Comparison of ENCODE assay signal across 12 cellular contexts in genomic region chr2:43737097-43737854, GRCh38. TPM values are rescaled to one million over a fixed set of nuclear protein-coding genes. Genes with fewer than 3 reads are reported as not detected.
A peak's percentile ranks its signal among the peaks of the same experiment; 100 is the strongest.
DNase-seq lines count a peak whose midpoint lies in the region; ATAC-seq and TF ChIP-seq lines count a peak whose summit lies in the region.
"Had no signal": no experiment of that assay in that cellular context is flagged by ENCODE, and none has a peak within 500 bp of the region (broad histone marks: within the 10 kb centered on the region; RNA-seq: fewer than 3 reads in every experiment).

No MANE protein-coding gene starts in this region.

- no peaks in the 10 kb centered on the region for H3K4me1 ChIP-seq in lung (ENCODE audit: control insufficient read depth in 2 of 2, insufficient read depth in 2 of 2, low read length in 2 of 2)

- TF ChIP-seq CTCF in cardiac fibroblast (IDR thresholded peaks at IDR 0.05; ENCODE audit: low read depth, low read length) (no peak), lung (IDR thresholded peaks at IDR 0.05; ENCODE audit: control extremely low read depth, extremely low read depth) (no peak)

- DNase-seq in A172 (ENCODE audit: low spot score) (peak; percentile 90), HS-5 (ENCODE audit: low read depth) (peak; percentile 62), cardiac fibroblast (ENCODE audit: low read depth in 2 of 2) (peak; percentile 89 to 90), lung (ENCODE audit: low spot score) (no peak), SHP77 treated with DMSO at 0.1 percent for 48 hours (lab: John Stamatoyannopoulos, UW) (no peak), nucleus accumbens (lab: John Stamatoyannopoulos, UW) (no peak)
- DNase-seq: AML-193; hippocampal formation; naive thymus-derived CD4-positive, alpha-beta T cell; NCI-H146 had no signal

- H3K36me3 ChIP-seq in lung (ENCODE audit: control insufficient read depth in 2 of 2, insufficient read depth in 2 of 2, low read length in 2 of 2), result no peaks in the 10 kb centered on the region

- H3K4me3 ChIP-seq in cardiac fibroblast (replicated peaks in 1 of 2; ENCODE audit: low read depth in 2 of 2, low read length in 2 of 2) (no peak overlapping the region), lung (no peak overlapping the region)

- H3K9me3 ChIP-seq in lung (ENCODE audit: control insufficient read depth in 2 of 2, insufficient read depth in 1 of 2, low read length in 1 of 2), result no peaks in the 10 kb centered on the region

- no peak overlapping the region for H3K27ac ChIP-seq in lung (ENCODE audit: low read depth in 1 of 2, low read length in 1 of 2)

- no peaks in the 10 kb centered on the region for H3K27me3 ChIP-seq in lung (ENCODE audit: control insufficient read depth, insufficient read depth)

- ATAC-seq in lung (ENCODE audit: insufficient read depth, low FRiP score) (peak; percentile 19), GM21825 (IDR thresholded peaks at IDR 0.05; ENCODE audit: unreplicated experiment) (no peak), GM19397 (IDR thresholded peaks at IDR 0.05; ENCODE audit: unreplicated experiment) (no peak)
- ATAC-seq: naive thymus-derived CD4-positive, alpha-beta T cell had no signal

- 75 to 82% methylated on average over 8 of the region's 8 CpGs for WGBS in lung, 2 donors

RNA-seq across cellular contexts. Expression of gene DYNC2LI1, which starts 36.6 kb away (rescaled TPM):
- 35.4 and 39.4 TPM in 2 replicates for total RNA-seq in A172 (2014; rRNA removed; shearing (Covaris generic))
- total RNA-seq in lung, result 10 to 100 TPM; 21.3 to 99.7 TPM
- 10 to 100 TPM; 15.4 to 28.5 TPM for polyA plus RNA-seq in lung

Comparison
In these comparisons a context has a peak if more than half of its experiments do, and no peak if none do; other contexts are left out.
1. DNase-seq: peak in A172 (single experiment), HS-5 (single experiment) and cardiac fibroblast (2 of 2); none in lung (single experiment), SHP77 treated with DMSO at 0.1 percent for 48 hours (single experiment) and nucleus accumbens (0 of 56).